In genomic region chr7:5303885-5304505, GRCh38 we compare ENCODE assay signal across 22 cellular contexts. TPM values are rescaled to one million over a fixed set of nuclear protein-coding genes. Genes with fewer than 3 reads are reported as not detected.
DNase-seq lines count a peak whose midpoint lies in the region; ATAC-seq and TF ChIP-seq lines count a peak whose summit lies in the region.
"Had no signal": no experiment of that assay in that cellular context is flagged by ENCODE, and none has a peak within 500 bp of the region (broad histone marks: within the 10 kb centered on the region; RNA-seq: fewer than 3 reads in every experiment).

No MANE protein-coding gene starts in this region.

- no peak overlapping the region for H3K4me3 Mint-ChIP-seq in progenitor cell of endocrine pancreas (ENCODE audit: low read depth)

- TF ChIP-seq CTCF in NB4 (IDR thresholded peaks at IDR 0.05; ENCODE audit: low read depth, low read length) (no peak), progenitor cell of endocrine pancreas (IDR thresholded peaks at IDR 0.05; ENCODE audit: unreplicated experiment) (no peak)

- H3K4me3 ChIP-seq in NB4 (ENCODE audit: low read depth, low read length), result no peak overlapping the region
- H3K4me3 ChIP-seq: Peyer's patch had no signal

- DNase-seq in EH (ENCODE audit: low read depth) (peak; percentile 19), NB4 (ENCODE audit: low read depth) (peak; percentile 47), left lobe of liver (ENCODE audit: low spot score) (no peak), progenitor cell of endocrine pancreas (ENCODE audit: low spot score, unreplicated experiment) (no peak), KG1 (lab: John Stamatoyannopoulos, UW) (no peak), COLO829 (ENCODE audit: low spot score) (no peak)
- no peak for DNase-seq in activated naive CD4-positive, alpha-beta T cell (lab: John Stamatoyannopoulos, UW)
- DNase-seq: DMS53; GOT3; HCEC 1CT; Kasumi-1; NCI-H1105; NCI-H146; NCI-H1930; NCI-H2107; NCI-H446; NCI-H526; NCI-H82; NK-92 treated with Interleukin-12 subunit alpha and Interleukin-12 subunit beta, amount 100 ng/mL, for 24 hours; Peyer's patch; SHP77 treated with DMSO at 0.1 percent for 48 hours; SW 1271 had no signal

- no peaks in the 10 kb centered on the region for H3K9me3 Mint-ChIP-seq in progenitor cell of endocrine pancreas (ENCODE audit: low read depth)

- ATAC-seq in left lobe of liver, result peak; percentile 24

- H3K36me3 Mint-ChIP-seq in progenitor cell of endocrine pancreas (ENCODE audit: insufficient read depth), result peaks cover 23% of the 10 kb centered on the region

- H3K27me3 Mint-ChIP-seq in progenitor cell of endocrine pancreas, result no peaks in the 10 kb centered on the region

- H3K4me1 Mint-ChIP-seq in progenitor cell of endocrine pancreas (ENCODE audit: low read depth), result no peaks in the 10 kb centered on the region

- TF ChIP-seq POLR2A in NB4 (IDR thresholded peaks at IDR 0.05; ENCODE audit: extremely low read depth, insufficient read length), result no peak

- peak overlapping the region; percentile 79 for H3K27ac Mint-ChIP-seq in progenitor cell of endocrine pancreas

RNA-seq across cellular contexts. Expression of gene SLC29A4, which starts 21.3 kb away (rescaled TPM):
- 2.9 TPM for total RNA-seq in left lobe of liver
- 108 and 120 TPM in 2 replicates for total RNA-seq in progenitor cell of endocrine pancreas

Comparison
In these comparisons a context has a peak if more than half of its experiments do, and no peak if none do; other contexts are left out.
1. DNase-seq: peak in EH (single experiment) and NB4 (single experiment); none in left lobe of liver (single experiment), progenitor cell of endocrine pancreas (single experiment), KG1 (single experiment), COLO829 (single experiment) and activated naive CD4-positive, alpha-beta T cell (0 of 4).
2. RNA of gene SLC29A4, which starts 21.3 kb away (total RNA-seq): 108 to 120 TPM in progenitor cell of endocrine pancreas; 2.9 TPM in left lobe of liver (single experiment); every median in the first group is over 10 times any median in the second.